ENCODE assay signal across 8 cellular contexts in genomic region chr5:99019812-99020697, GRCh38.
DNase-seq lines count a peak whose midpoint lies in the region; ATAC-seq and TF ChIP-seq lines count a peak whose summit lies in the region.

No MANE protein-coding gene starts in this region.

- TF ChIP-seq POLR2A in uterus (IDR thresholded peaks at IDR 0.05): no peak

- H3K4me3 ChIP-seq in AG10803 (ENCODE audit: low read length) (no peak overlapping the region), uterus (no peak overlapping the region), psoas muscle (no peak overlapping the region)

- no peak for TF ChIP-seq CTCF in AG10803 (conservative IDR thresholded peaks at IDR 0.05; ENCODE audit: low read length)
- TF ChIP-seq CTCF in uterus (IDR thresholded peaks at IDR 0.05): no peak
- TF ChIP-seq CTCF in psoas muscle (IDR thresholded peaks at IDR 0.05): no peak

- intact Hi-C loops in uterus (cut with DNase I; ENCODE audit: low total_unique reads) (no loop called here), psoas muscle (cut with DNase I) (no loop called here)

- H3K4me1 ChIP-seq in uterus (peaks cover 0 to 3% of the 10 kb centered on the region in 2 donors), psoas muscle (no peaks in the 10 kb centered on the region)

- H3K27ac ChIP-seq in uterus (peak overlapping the region; percentile 42 to 51), psoas muscle (no peak overlapping the region)

- ATAC-seq in GM21825 (IDR thresholded peaks at IDR 0.05; ENCODE audit: unreplicated experiment) (peak; percentile 57), esophagus mucosa (peak; percentile 71), psoas muscle (no peak)

- 27 to 37% (median 37%) methylated on average over 3 of the region's 3 CpGs for WGBS in psoas muscle, 3 donors

- H3K9me3 ChIP-seq in uterus (no peaks in the 10 kb centered on the region), psoas muscle (no peaks in the 10 kb centered on the region)

- H3K27me3 ChIP-seq in uterus (no peaks in the 10 kb centered on the region), psoas muscle (ENCODE audit: insufficient read depth in 3 of 3, low read length in 2 of 3) (no peaks in the 10 kb centered on the region)

- no peaks in the 10 kb centered on the region for H3K36me3 ChIP-seq in uterus
- no peaks in the 10 kb centered on the region for H3K36me3 ChIP-seq in psoas muscle (ENCODE audit: insufficient read depth in 1 of 2, low read depth in 1 of 2)

- DNase-seq in AG10803 (ENCODE audit: low read depth): peak; percentile 94
- DNase-seq in NCI-H524 treated with DMSO at 0.1 percent for 48 hours (lab: John Stamatoyannopoulos, UW): peak; percentile 3
- no peak for DNase-seq in uterus
- no peak for DNase-seq in NCI-H2107 treated with DMSO at 0.1 percent for 48 hours (lab: John Stamatoyannopoulos, UW; ENCODE audit: unreplicated experiment)
- no peak for DNase-seq in psoas muscle
- no peak for DNase-seq in middle frontal gyrus (ENCODE audit: extremely low spot score, low spot score)

Comparison
In these comparisons a context has a peak if more than half of its experiments do, and no peak if none do; other contexts are left out.
1. DNase-seq: peak in AG10803 (single experiment) and NCI-H524 treated with DMSO at 0.1 percent for 48 hours (single experiment); none in uterus (0 of 2), NCI-H2107 treated with DMSO at 0.1 percent for 48 hours (single experiment), psoas muscle (0 of 2) and middle frontal gyrus (single experiment).
2. ATAC-seq: peak in GM21825 (single experiment) and esophagus mucosa (single experiment); none in psoas muscle (0 of 4).